ENCODE assay signal across 11 cellular contexts in genomic region chr21:34846601-34847112, GRCh38.
DNase-seq lines count a peak whose midpoint lies in the region; ATAC-seq, FAIRE-seq and TF ChIP-seq lines count a peak whose summit lies in the region.
"Had no signal": no experiment of that assay in that cellular context is flagged by ENCODE, and none has a peak within 500 bp of the region (broad histone marks: within the 10 kb centered on the region; RNA-seq: fewer than 3 reads in every experiment).

No MANE protein-coding gene starts in this region.

- peaks cover 92 to 98% (median 96%) of the 10 kb centered on the region in 11 experiments for H4K20me1 ChIP-seq in BLaER1 treated with 17β-estradiol and CSF1 and Interleukin-3, amounts not matched to agents 10 nM and 100 nM
- H4K20me1 ChIP-seq in MM.1S (ENCODE audit: insufficient read depth, low read length) (no peaks in the 10 kb centered on the region), neural progenitor cell (ENCODE audit: low read depth) (no peaks in the 10 kb centered on the region)

- H3K4me1 Mint-ChIP-seq in dendritic cell treated with granulocyte-macrophage colony-stimulating factor and Interleukin-4, amounts not matched to agents 40 ng/mL and 50 ng/mL, for 4 days (ENCODE audit: low read depth) = peaks cover 63% of the 10 kb centered on the region
- H3K4me1 Mint-ChIP-seq in neural progenitor cell = peaks cover 31% of the 10 kb centered on the region

- no peak overlapping the region for H3K4me3 ChIP-seq in BLaER1 treated with 17β-estradiol and CSF1 and Interleukin-3, amounts not matched to agents 10 nM and 100 nM
- no peak overlapping the region for H3K4me3 ChIP-seq in MM.1S (ENCODE audit: low read length)
- H3K4me3 ChIP-seq in neural progenitor cell = no peak overlapping the region

- no peak for ATAC-seq in HG03025 (IDR thresholded peaks at IDR 0.05; ENCODE audit: low FRiP score, unreplicated experiment)
- no peak for ATAC-seq in HG02763 (IDR thresholded peaks at IDR 0.05; ENCODE audit: unreplicated experiment)

- peaks cover 18% of the 10 kb centered on the region for H3F3A ChIP-seq in MM.1S (ENCODE audit: insufficient read depth, low read length)
- H3F3A ChIP-seq in neural progenitor cell (ENCODE audit: low read depth) = peaks cover 8% of the 10 kb centered on the region

- peak overlapping the region; percentile 86 for H3K27ac Mint-ChIP-seq in dendritic cell treated with granulocyte-macrophage colony-stimulating factor and Interleukin-4, amounts not matched to agents 40 ng/mL and 50 ng/mL, for 4 days
- peak overlapping the region; percentile 87 for H3K27ac Mint-ChIP-seq in neural progenitor cell

- H3K4me3 Mint-ChIP-seq in dendritic cell treated with granulocyte-macrophage colony-stimulating factor and Interleukin-4, amounts not matched to agents 40 ng/mL and 50 ng/mL, for 4 days = no peak overlapping the region
- no peak overlapping the region for H3K4me3 Mint-ChIP-seq in neural progenitor cell

- peaks cover 91% of the 10 kb centered on the region for H3K36me3 Mint-ChIP-seq in dendritic cell treated with granulocyte-macrophage colony-stimulating factor and Interleukin-4, amounts not matched to agents 40 ng/mL and 50 ng/mL, for 4 days (ENCODE audit: low read depth)
- H3K36me3 Mint-ChIP-seq in neural progenitor cell = no peaks in the 10 kb centered on the region

- H3K27me3 ChIP-seq in BLaER1 treated with 17β-estradiol and CSF1 and Interleukin-3, amounts not matched to agents 10 nM and 100 nM = no peaks in the 10 kb centered on the region
- H3K27me3 ChIP-seq in MM.1S (replicated peaks; ENCODE audit: insufficient read depth, low read length) = no peaks in the 10 kb centered on the region
- H3K27me3 ChIP-seq in neural progenitor cell = no peaks in the 10 kb centered on the region

- H2AFZ ChIP-seq in MM.1S (ENCODE audit: low read length) (no peak overlapping the region), neural progenitor cell (replicated peaks) (peak overlapping the region; percentile 70)

- peak overlapping the region; percentile 15 to 86 (median 40); a peak in 21 of 22 replicates for H3K4me2 ChIP-seq in BLaER1 treated with 17β-estradiol and CSF1 and Interleukin-3, amounts not matched to agents 10 nM and 100 nM
- H3K4me2 ChIP-seq in MM.1S (ENCODE audit: low read depth, low read length) = peak overlapping the region; percentile 87
- H3K4me2 ChIP-seq in neural progenitor cell = peak overlapping the region; percentile 17

- no peaks in the 10 kb centered on the region for H3K9me3 ChIP-seq in BLaER1 treated with 17β-estradiol and CSF1 and Interleukin-3, amounts not matched to agents 10 nM and 100 nM (replicated peaks in 1 of 11)
- H3K9me3 ChIP-seq in MM.1S (replicated peaks; ENCODE audit: insufficient read depth, low read length) (no peaks in the 10 kb centered on the region), neural progenitor cell (ENCODE audit: low read depth) (no peaks in the 10 kb centered on the region)

- H3K9ac ChIP-seq in BLaER1 treated with 17β-estradiol and CSF1 and Interleukin-3, amounts not matched to agents 10 nM and 100 nM = peak overlapping the region in 4 of 11 experiments; percentile 3 to 57 (median 10); a peak in 4 of 22 replicates
- no peak overlapping the region for H3K9ac ChIP-seq in MM.1S (ENCODE audit: low read length)
- H3K9ac ChIP-seq in neural progenitor cell = no peak overlapping the region

- TF ChIP-seq CTCF in MM.1S (IDR thresholded peaks at IDR 0.05; ENCODE audit: low read length) (no peak), neural progenitor cell (IDR thresholded peaks at IDR 0.05) (no peak)

- H3K27ac ChIP-seq in BLaER1 treated with 17β-estradiol and CSF1 and Interleukin-3, amounts not matched to agents 10 nM and 100 nM = peak overlapping the region in 5 of 11 experiments; percentile 1 to 23 (median 9); a peak in 6 of 22 replicates
- no peak overlapping the region; the same call in 1 of the 2 replicates for H3K27ac ChIP-seq in MM.1S (ENCODE audit: low read length)
- H3K27ac ChIP-seq in neural progenitor cell = no peak overlapping the region
- H3K27ac ChIP-seq in substantia nigra (ENCODE audit: low read depth, low read length, poor library complexity, severe bottlenecking) = no peak overlapping the region

- H3K9me3 Mint-ChIP-seq in dendritic cell treated with granulocyte-macrophage colony-stimulating factor and Interleukin-4, amounts not matched to agents 40 ng/mL and 50 ng/mL, for 4 days = no peaks in the 10 kb centered on the region
- no peaks in the 10 kb centered on the region for H3K9me3 Mint-ChIP-seq in neural progenitor cell

- no peak for DNase-seq in MM.1S
- peak; percentile 51 for DNase-seq in neural progenitor cell (ENCODE audit: low spot score)
- DNase-seq in substantia nigra (lab: John Stamatoyannopoulos, UW) = no peak
- no peak for DNase-seq in GM12892 (ENCODE audit: insufficient read length)
- DNase-seq: NCI-H446; stimulated activated CD8-positive, alpha-beta memory T cell treated with anti-CD3 and anti-CD28 coated beads, Interleukin-4, amount 100 ng/mL, for 48 hours had no signal

- H3K79me2 ChIP-seq in MM.1S (ENCODE audit: low read length) (no peaks in the 10 kb centered on the region), neural progenitor cell (ENCODE audit: low read depth) (no peaks in the 10 kb centered on the region)

- H3K36me3 ChIP-seq in BLaER1 treated with 17β-estradiol and CSF1 and Interleukin-3, amounts not matched to agents 10 nM and 100 nM = peaks cover 94 to 97% (median 96%) of the 10 kb centered on the region in 11 experiments
- H3K36me3 ChIP-seq in MM.1S (replicated peaks; ENCODE audit: insufficient read depth, low read length) (no peaks in the 10 kb centered on the region), neural progenitor cell (no peaks in the 10 kb centered on the region)

- intact Hi-C loops in dendritic cell treated with granulocyte-macrophage colony-stimulating factor and Interleukin-4, amounts not matched to agents 40 ng/mL and 50 ng/mL, for 4 days (cut with micrococcal nuclease) = no loop called here

- H3K9me2 ChIP-seq in MM.1S (replicated peaks; ENCODE audit: insufficient read depth, low read length) = no peaks in the 10 kb centered on the region

- no peak for TF ChIP-seq POLR2A in GM12892 (IDR thresholded peaks at IDR 0.05; ENCODE audit: low read depth, low read length)

- FAIRE-seq in GM12892 (lab: Jason Lieb, UNC) = no peak
- FAIRE-seq: H1 had no signal

- peaks cover 37 to 88% (median 56%) of the 10 kb centered on the region in 10 experiments for H3K4me1 ChIP-seq in BLaER1 treated with 17β-estradiol and CSF1 and Interleukin-3, amounts not matched to agents 10 nM and 100 nM
- H3K4me1 ChIP-seq in MM.1S (ENCODE audit: low read length) (peaks cover 33% of the 10 kb centered on the region), neural progenitor cell (peaks cover 14% of the 10 kb centered on the region)

- H3K27me3 Mint-ChIP-seq in dendritic cell treated with granulocyte-macrophage colony-stimulating factor and Interleukin-4, amounts not matched to agents 40 ng/mL and 50 ng/mL, for 4 days = no peaks in the 10 kb centered on the region
- H3K27me3 Mint-ChIP-seq in neural progenitor cell (ENCODE audit: insufficient read depth, low read depth) = peaks cover 7% of the 10 kb centered on the region

Comparison
In these comparisons a context has a peak if more than half of its experiments do, and no peak if none do; other contexts are left out.
1. H3K4me2 ChIP-seq: peak in every context shown above with its lines; median percentile 87 in MM.1S; 40 in BLaER1 treated with 17β-estradiol and CSF1 and Interleukin-3, amounts not matched to agents 10 nM and 100 nM; 17 in neural progenitor cell.